13 cellular contexts compared by ENCODE assay signal in the genomic region with DNA sequence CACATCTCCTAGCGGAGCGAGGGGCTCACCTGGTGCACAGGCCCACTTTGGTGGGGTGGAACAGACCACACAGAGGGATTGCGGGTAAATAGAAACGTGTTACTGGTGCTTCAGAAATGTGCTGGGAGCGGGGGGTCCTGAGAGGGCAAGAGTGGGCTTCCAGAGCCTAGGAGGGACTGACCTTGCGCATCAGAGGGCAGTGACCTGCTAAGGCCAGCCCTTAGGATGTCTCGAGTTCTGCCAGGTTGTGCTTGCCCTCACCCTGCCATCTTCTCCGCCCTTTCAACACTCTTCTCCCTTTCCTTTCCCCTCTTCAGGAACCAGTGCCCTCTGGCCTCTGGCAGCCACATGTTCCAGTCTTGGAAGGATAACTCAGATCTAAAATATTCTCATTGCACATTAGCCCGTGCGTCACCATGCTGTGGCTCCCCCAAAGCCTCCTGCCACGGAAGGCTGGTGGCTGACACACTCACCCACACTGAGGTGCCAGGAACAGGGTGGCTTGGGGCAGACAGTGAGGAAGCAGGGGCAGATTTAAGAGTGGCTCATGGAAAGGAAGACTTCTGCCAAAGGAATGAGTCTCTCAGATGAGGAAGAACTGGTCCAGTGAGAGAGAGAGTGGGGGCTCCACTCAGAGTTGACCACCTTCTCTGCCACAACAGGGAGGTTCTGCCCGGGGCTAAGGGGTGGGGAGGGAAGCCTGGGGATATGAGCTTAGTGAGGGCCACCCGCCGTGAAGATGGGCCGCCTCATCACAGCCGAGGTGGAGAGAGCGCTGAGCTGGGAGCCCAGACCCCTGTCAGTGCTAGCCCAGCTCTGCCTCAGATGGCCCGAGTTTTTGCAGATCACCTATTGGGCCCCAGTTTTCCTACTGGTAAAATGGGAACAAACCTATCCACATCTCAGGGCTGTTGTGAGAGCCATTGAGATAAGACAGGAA.
DNase-seq lines count a peak whose midpoint lies in the region; ATAC-seq and TF ChIP-seq lines count a peak whose summit lies in the region.
"Had no signal": no experiment of that assay in that cellular context is flagged by ENCODE, and none has a peak within 500 bp of the region (broad histone marks: within the 10 kb centered on the region; RNA-seq: fewer than 3 reads in every experiment).

No MANE protein-coding gene starts in this region.

- H3K27ac ChIP-seq in AG04450 (ENCODE audit: low read depth, low read length) (peak overlapping the region; percentile 77), left lung (no peak overlapping the region), body of pancreas (no peak overlapping the region)
- H3K27ac ChIP-seq: heart right ventricle, pancreas, SK-N-MC, uterus had no signal

- ATAC-seq in GM19328 (IDR thresholded peaks at IDR 0.05; ENCODE audit: unreplicated experiment) (no peak), left lung (no peak), body of pancreas (no peak)
- ATAC-seq: pancreas had no signal

- CTCF ChIA-PET in AG04450 (lab: Charles Lee): no interaction called here

- no peak overlapping the region for H3K4me3 ChIP-seq in AG04450 (ENCODE audit: low read depth, low read length)
- no peak overlapping the region for H3K4me3 ChIP-seq in choroid plexus epithelial cell (ENCODE audit: low read depth, low read length)
- H3K4me3 ChIP-seq in left lung: no peak overlapping the region
- no peak overlapping the region for H3K4me3 ChIP-seq in body of pancreas
- H3K4me3 ChIP-seq: heart right ventricle, pancreas, SK-N-MC, uterus had no signal

- intact Hi-C loops in left lung (cut with DNase I): no loop called here
- intact Hi-C loops in body of pancreas (cut with DNase I): no loop called here

- H3K4me1 ChIP-seq in left lung (no peaks in the 10 kb centered on the region), body of pancreas (no peaks in the 10 kb centered on the region)
- H3K4me1 ChIP-seq: pancreas, uterus had no signal

- H3K36me3 ChIP-seq in left lung (no peaks in the 10 kb centered on the region), body of pancreas (replicated peaks in 1 of 2; ENCODE audit: insufficient read depth in 1 of 2, low read depth in 2 of 2) (no peaks in the 10 kb centered on the region)
- H3K36me3 ChIP-seq: heart right ventricle, pancreas, uterus had no signal

- H3K27me3 ChIP-seq in AG04450 (ENCODE audit: control insufficient read depth, insufficient read depth, low read length): no peaks in the 10 kb centered on the region
- H3K27me3 ChIP-seq in left lung: no peaks in the 10 kb centered on the region
- H3K27me3 ChIP-seq in body of pancreas: no peaks in the 10 kb centered on the region
- H3K27me3 ChIP-seq: heart right ventricle, pancreas, uterus had no signal

- no peak for TF ChIP-seq CTCF in AG04450 (IDR thresholded peaks at IDR 0.05; ENCODE audit: low read depth, low read length)
- no peak for TF ChIP-seq CTCF in choroid plexus epithelial cell (conservative IDR thresholded peaks at IDR 0.05; ENCODE audit: low read depth, low read length)
- no peak for TF ChIP-seq CTCF in left lung (IDR thresholded peaks at IDR 0.05)
- no peak for TF ChIP-seq CTCF in body of pancreas (IDR thresholded peaks at IDR 0.05)

- DNase-seq in AG04450 (ENCODE audit: low read depth, low spot score) (no peak), GM04503 (ENCODE audit: low read depth) (peak; percentile 84), choroid plexus epithelial cell (ENCODE audit: low read depth) (peak; percentile 70), myocyte (ENCODE audit: low read depth) (peak; percentile 68), cortex of kidney (lab: John Stamatoyannopoulos, UW) (no peak), left lung (no peak), body of pancreas (no peak)
- DNase-seq: heart right ventricle, NCI-H187 had no signal

- POLR2A ChIA-PET in AG04450 (lab: Yijun Ruan, JAX): no interaction called here

- TF ChIP-seq POLR2A in body of pancreas (IDR thresholded peaks at IDR 0.05): no peak

- 88 to 89% methylated on average over 18 of the region's 18 CpGs for WGBS in body of pancreas, 2 donors

- peaks cover 11% of the 10 kb centered on the region for H3K9me3 ChIP-seq in AG04450 (ENCODE audit: control insufficient read depth, insufficient read depth, low read length)
- peaks cover 0 to 2% of the 10 kb centered on the region in 2 donors for H3K9me3 ChIP-seq in left lung
- H3K9me3 ChIP-seq in body of pancreas: no peaks in the 10 kb centered on the region
- H3K9me3 ChIP-seq: pancreas, uterus had no signal

Comparison
In these comparisons a context has a peak if more than half of its experiments do, and no peak if none do; other contexts are left out.
1. DNase-seq: peak in GM04503 (single experiment), choroid plexus epithelial cell (single experiment) and myocyte (single experiment); none in AG04450 (single experiment), cortex of kidney (single experiment), left lung (0 of 2) and body of pancreas (0 of 4).